8 cellular contexts compared by ENCODE assay signal in the genomic region with DNA sequence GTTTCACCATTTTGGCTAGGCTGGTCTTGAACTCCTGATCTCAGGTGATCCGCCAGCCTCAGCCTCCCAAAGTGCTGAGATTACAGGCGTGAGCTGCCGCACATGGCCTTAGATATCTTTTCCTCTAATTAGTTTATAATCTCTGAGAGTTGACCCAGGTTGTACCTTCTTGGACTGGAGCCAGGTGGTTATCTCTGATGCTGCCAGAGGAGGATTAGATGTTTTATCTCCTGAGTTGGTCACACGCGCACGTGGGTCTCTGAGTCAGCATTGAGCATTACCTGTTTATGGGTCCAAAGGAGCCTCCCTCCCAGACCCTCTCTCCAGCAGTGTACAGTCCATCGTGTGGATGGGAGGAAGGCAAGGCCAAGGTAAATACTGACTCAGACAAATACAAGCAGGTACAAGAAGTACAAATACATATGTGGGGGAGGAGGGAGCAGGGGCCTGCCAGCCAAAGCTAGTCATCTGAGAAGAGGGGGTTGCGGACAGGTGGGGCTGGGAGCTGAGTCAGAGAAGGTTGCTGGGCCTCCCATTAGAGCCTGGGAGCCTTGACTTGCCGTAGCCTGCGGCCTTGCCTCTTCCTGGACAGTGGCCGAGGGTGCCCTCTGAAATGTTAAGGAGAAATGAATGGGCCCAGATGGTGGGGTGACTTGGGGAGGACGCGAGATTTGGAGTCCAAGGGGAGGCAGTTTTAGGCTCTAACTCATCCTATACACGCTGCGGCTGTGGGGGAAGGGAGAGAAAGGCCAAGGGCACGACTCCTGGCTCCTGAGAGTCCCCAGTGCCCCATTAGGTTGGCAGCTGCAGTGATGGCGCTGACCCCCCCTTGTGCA. TPM values are rescaled to one million over a fixed set of nuclear protein-coding genes. Genes with fewer than 3 reads are reported as not detected.
A peak's percentile ranks its signal among the peaks of the same experiment; 100 is the strongest.
DNase-seq lines count a peak whose midpoint lies in the region; ATAC-seq and TF ChIP-seq lines count a peak whose summit lies in the region.

No MANE protein-coding gene starts in this region.

- H3K4me1 Mint-ChIP-seq in natural killer cell treated with Interleukin-12 subunit alpha and Interleukin-12 subunit beta and Interleukin-15 and Interleukin-18, amount 100 ng/mL, for 72 hours (ENCODE audit: low read depth in 2 of 2), result peaks cover 15% of the 10 kb centered on the region in 2 donors
- peaks cover 4 to 13% of the 10 kb centered on the region in 2 donors for H3K4me1 Mint-ChIP-seq in natural killer cell
- H3K4me1 Mint-ChIP-seq in activated naive CD8-positive, alpha-beta T cell treated with anti-CD3 and anti-CD28 coated beads, Interleukin-2, amount 50 U/mL, for 24 hours, result peaks cover 64% of the 10 kb centered on the region

- H3K9me2 ChIP-seq in OCI-LY7 (ENCODE audit: insufficient read depth, low read length), result no peaks in the 10 kb centered on the region

- no peaks in the 10 kb centered on the region for H3K27me3 ChIP-seq in right lobe of liver

- WGBS in right lobe of liver (ENCODE audit: insufficient coverage, low coverage, low lambda C conversion rate, missing lambda C conversion rate), result 30% methylated on average over 17 of the region's 17 CpGs

- H3K27ac ChIP-seq in right lobe of liver, result peak overlapping the region; percentile 94 to 98 (median 94)
- no peak overlapping the region for H3K27ac ChIP-seq in OCI-LY7 (ENCODE audit: low read depth, low read length, poor library complexity, severe bottlenecking)

- H3K27ac Mint-ChIP-seq in natural killer cell treated with Interleukin-12 subunit alpha and Interleukin-12 subunit beta and Interleukin-15 and Interleukin-18, amount 100 ng/mL, for 72 hours, result peak overlapping the region; percentile 8 to 85
- H3K27ac Mint-ChIP-seq in natural killer cell, result no peak overlapping the region
- H3K27ac Mint-ChIP-seq in activated naive CD8-positive, alpha-beta T cell treated with anti-CD3 and anti-CD28 coated beads, Interleukin-2, amount 50 U/mL, for 24 hours, result peak overlapping the region; percentile 59

- TF ChIP-seq POLR2A in right lobe of liver (IDR thresholded peaks at IDR 0.05), result peak; percentile 49

- no peak for ATAC-seq in natural killer cell treated with Interleukin-12 subunit alpha and Interleukin-12 subunit beta and Interleukin-15 and Interleukin-18, amount 100 ng/mL, for 72 hours
- ATAC-seq in natural killer cell, result no peak
- ATAC-seq in activated naive CD8-positive, alpha-beta T cell treated with anti-CD3 and anti-CD28 coated beads, Interleukin-2, amount 50 U/mL, for 24 hours, result peak; percentile 16
- ATAC-seq in right lobe of liver, result peak; percentile 61 to 77 (median 73)
- ATAC-seq in GM21515 (IDR thresholded peaks at IDR 0.05; ENCODE audit: unreplicated experiment), result no peak

- H3K4me1 ChIP-seq in right lobe of liver (peaks cover 0 to 92% (median 50%) of the 10 kb centered on the region in 4 donors), OCI-LY7 (ENCODE audit: insufficient read depth, low read length, poor library complexity, severe bottlenecking) (peaks cover 4% of the 10 kb centered on the region)

- TF ChIP-seq CTCF in natural killer cell (IDR thresholded peaks at IDR 0.05), result no peak
- TF ChIP-seq CTCF in right lobe of liver (IDR thresholded peaks at IDR 0.05), result no peak
- no peak for TF ChIP-seq CTCF in OCI-LY7 (conservative IDR thresholded peaks at IDR 0.05; ENCODE audit: low read length)

- H4K20me1 ChIP-seq in OCI-LY7 (ENCODE audit: insufficient read depth, low read length), result no peaks in the 10 kb centered on the region

- no peak overlapping the region for H2AFZ ChIP-seq in OCI-LY7 (ENCODE audit: low read length)

- POLR2A ChIA-PET in OCI-LY7 (lab: Charles Lee), result no interaction called here

- H3K4me3 ChIP-seq in right lobe of liver (peak overlapping the region in 2 of 3 donors; percentile 32 to 35), OCI-LY7 (ENCODE audit: low read depth, low read length, poor library complexity, severe bottlenecking) (no peak overlapping the region)

- H3K36me3 ChIP-seq in right lobe of liver (peaks cover 0 to 5% (median 0%) of the 10 kb centered on the region in 4 donors), OCI-LY7 (ENCODE audit: insufficient read depth, low read length) (no peaks in the 10 kb centered on the region)

- intact Hi-C loops in natural killer cell (cut with micrococcal nuclease) (no loop called here), right lobe of liver (cut with DNase I) (no loop called here), OCI-LY7 (cut with micrococcal nuclease; ENCODE audit: unreplicated experiment) (no loop called here)

- no peak overlapping the region for H3K4me3 Mint-ChIP-seq in natural killer cell treated with Interleukin-12 subunit alpha and Interleukin-12 subunit beta and Interleukin-15 and Interleukin-18, amount 100 ng/mL, for 72 hours
- H3K4me3 Mint-ChIP-seq in natural killer cell, result no peak overlapping the region
- no peak overlapping the region for H3K4me3 Mint-ChIP-seq in activated naive CD8-positive, alpha-beta T cell treated with anti-CD3 and anti-CD28 coated beads, Interleukin-2, amount 50 U/mL, for 24 hours

- no peak overlapping the region for H3K4me2 ChIP-seq in OCI-LY7 (ENCODE audit: low read length)

- CTCF ChIA-PET in OCI-LY7 (lab: Charles Lee; ENCODE audit: unreplicated experiment), result no interaction called here

- no TSS peak for BruUV-seq in OCI-LY7 (replicated peaks; lab: Mats Ljungman, UMichigan)

- H3K79me2 ChIP-seq in OCI-LY7 (ENCODE audit: insufficient read depth, low read depth, low read length), result no peaks in the 10 kb centered on the region

- no peak for DNase-seq in natural killer cell treated with Interleukin-12 subunit alpha and Interleukin-12 subunit beta and Interleukin-15 and Interleukin-18, amount 100 ng/mL, for 72 hours (ENCODE audit: low spot score)
- DNase-seq in natural killer cell (no peak), right lobe of liver (peak; percentile 88 to 98 (median 95)), ureter (ENCODE audit: low spot score) (peak; percentile 88), NOMO-1 (lab: John Stamatoyannopoulos, UW; ENCODE audit: unreplicated experiment in 2 of 2) (no peak), OCI-LY7 (ENCODE audit: low spot score) (no peak)
- no peak for DNase-seq in activated naive CD8-positive, alpha-beta T cell treated with anti-CD3 and anti-CD28 coated beads, Interleukin-2, amount 50 U/mL, for 24 hours

- H3K36me3 Mint-ChIP-seq in natural killer cell treated with Interleukin-12 subunit alpha and Interleukin-12 subunit beta and Interleukin-15 and Interleukin-18, amount 100 ng/mL, for 72 hours, result no peaks in the 10 kb centered on the region
- no peaks in the 10 kb centered on the region for H3K36me3 Mint-ChIP-seq in natural killer cell
- H3K36me3 Mint-ChIP-seq in activated naive CD8-positive, alpha-beta T cell treated with anti-CD3 and anti-CD28 coated beads, Interleukin-2, amount 50 U/mL, for 24 hours (ENCODE audit: low read depth), result no peaks in the 10 kb centered on the region

- no peaks in the 10 kb centered on the region for H3K9me3 Mint-ChIP-seq in natural killer cell treated with Interleukin-12 subunit alpha and Interleukin-12 subunit beta and Interleukin-15 and Interleukin-18, amount 100 ng/mL, for 72 hours
- no peaks in the 10 kb centered on the region for H3K9me3 Mint-ChIP-seq in natural killer cell
- H3K9me3 Mint-ChIP-seq in activated naive CD8-positive, alpha-beta T cell treated with anti-CD3 and anti-CD28 coated beads, Interleukin-2, amount 50 U/mL, for 24 hours, result no peaks in the 10 kb centered on the region

- H3K9me3 ChIP-seq in right lobe of liver (no peaks in the 10 kb centered on the region), OCI-LY7 (ENCODE audit: low read length) (no peaks in the 10 kb centered on the region)

- H3K27me3 Mint-ChIP-seq in natural killer cell treated with Interleukin-12 subunit alpha and Interleukin-12 subunit beta and Interleukin-15 and Interleukin-18, amount 100 ng/mL, for 72 hours, result peaks cover 5 to 26% of the 10 kb centered on the region in 2 donors
- peaks cover 8 to 11% of the 10 kb centered on the region in 2 donors for H3K27me3 Mint-ChIP-seq in natural killer cell (ENCODE audit: low read depth in 2 of 2)
- H3K27me3 Mint-ChIP-seq in activated naive CD8-positive, alpha-beta T cell treated with anti-CD3 and anti-CD28 coated beads, Interleukin-2, amount 50 U/mL, for 24 hours, result no peaks in the 10 kb centered on the region

RNA-seq across cellular contexts. Expression of gene IL6R, which starts 13.1 kb away (rescaled TPM):
- 1 to 10 TPM; 2.3 to 4.0 TPM for total RNA-seq in natural killer cell treated with Interleukin-12 subunit alpha and Interleukin-12 subunit beta and Interleukin-15 and Interleukin-18, amount 100 ng/mL, for 72 hours
- total RNA-seq in natural killer cell, result 10 to 100 TPM in 1 of 3 donors, 1 to 10 TPM in 2; 2.0 to 10.6 (median 3.8) TPM
- 100 to 1,000 TPM in 2 of 6 experiments, 10 to 100 TPM in 4; 32.2 to 145 (median 68.2) TPM for total RNA-seq in right lobe of liver
- total RNA-seq in ureter, result 12.5 TPM
- total RNA-seq in OCI-LY7 (2014; rRNA removed; shearing (Covaris generic)), result not detected in 2 replicates
- not detected in 2 replicates for total RNA-seq in OCI-LY7 (2022)

Comparison
In these comparisons a context has a peak if more than half of its experiments do, and no peak if none do; other contexts are left out.
1. H3K27ac Mint-ChIP-seq: peak in natural killer cell treated with Interleukin-12 subunit alpha and Interleukin-12 subunit beta and Interleukin-15 and Interleukin-18, amount 100 ng/mL, for 72 hours (2 of 2) and activated naive CD8-positive, alpha-beta T cell treated with anti-CD3 and anti-CD28 coated beads, Interleukin-2, amount 50 U/mL, for 24 hours (single experiment); none in natural killer cell (0 of 2).
2. ATAC-seq: peak in activated naive CD8-positive, alpha-beta T cell treated with anti-CD3 and anti-CD28 coated beads, Interleukin-2, amount 50 U/mL, for 24 hours (single experiment) and right lobe of liver (4 of 4); none in natural killer cell treated with Interleukin-12 subunit alpha and Interleukin-12 subunit beta and Interleukin-15 and Interleukin-18, amount 100 ng/mL, for 72 hours (0 of 2), natural killer cell (0 of 3) and GM21515 (single experiment).
3. DNase-seq: peak in right lobe of liver (3 of 3) and ureter (single experiment); none in natural killer cell treated with Interleukin-12 subunit alpha and Interleukin-12 subunit beta and Interleukin-15 and Interleukin-18, amount 100 ng/mL, for 72 hours (single experiment), natural killer cell (single experiment), activated naive CD8-positive, alpha-beta T cell treated with anti-CD3 and anti-CD28 coated beads, Interleukin-2, amount 50 U/mL, for 24 hours (single experiment), NOMO-1 (0 of 2) and OCI-LY7 (single experiment).